In genomic region chr11:71490044-71490730, GRCh38 we compare ENCODE assay signal across 1 cellular context.
TF ChIP-seq lines count a peak whose summit lies in the region.

No MANE protein-coding gene starts in this region.

TF ChIP-seq in endothelial cell of umbilical vein, 7 proteins besides CTCF, POLR2A, EP300 and RAD21:
- TF ChIP-seq GATA2 (IDR thresholded peaks at IDR 0.05; ENCODE audit: insufficient read depth, insufficient read length, low read depth, low read length) (no peak), FOS (IDR thresholded peaks at IDR 0.05; ENCODE audit: borderline replicate concordance, insufficient read depth, low read length) (no peak), JUN (IDR thresholded peaks at IDR 0.05; ENCODE audit: borderline replicate concordance, insufficient read depth, insufficient read length, low read depth) (no peak), MYC (IDR thresholded peaks at IDR 0.05; ENCODE audit: low read depth, low read length) (no peak), POLR2AphosphoS5 (IDR thresholded peaks at IDR 0.05; ENCODE audit: insufficient read depth, low read depth, low read length) (no peak), EZH2 (IDR thresholded peaks at IDR 0.05; ENCODE audit: borderline replicate concordance, low read depth, low read length, severe bottlenecking) (no peak)
- TF ChIP-seq, protein P1, sequence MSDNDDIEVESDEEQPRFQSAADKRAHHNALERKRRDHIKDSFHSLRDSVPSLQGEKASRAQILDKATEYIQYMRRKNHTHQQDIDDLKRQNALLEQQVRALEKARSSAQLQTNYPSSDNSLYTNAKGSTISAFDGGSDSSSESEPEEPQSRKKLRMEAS (IDR thresholded peaks at IDR 0.05; ENCODE audit: insufficient read depth, insufficient read length): no peak
